Comparison of ENCODE assay signal across 8 cellular contexts in genomic region chr7:117124585-117125220, GRCh38.
DNase-seq lines count a peak whose midpoint lies in the region; ATAC-seq and TF ChIP-seq lines count a peak whose summit lies in the region.

No MANE protein-coding gene starts in this region.

- H3K27ac ChIP-seq in spleen = peak overlapping the region in 4 of 8 donors; percentile 9 to 20 (median 16)

- TF ChIP-seq POLR2A in spleen (IDR thresholded peaks at IDR 0.05) = no peak

- no peaks in the 10 kb centered on the region for H3K27me3 ChIP-seq in spleen (replicated peaks in 1 of 7)

- WGBS in spleen, 5 donors = 23 to 56% (median 43%) methylated on average over 4 of the region's 4 CpGs

- TF ChIP-seq CTCF in spleen (IDR thresholded peaks at IDR 0.05 in 8 of 11, conservative IDR thresholded peaks at IDR 0.05 in 3 of 11) = no peak

- H3K4me1 ChIP-seq in spleen = peaks cover 0 to 13% (median 11%) of the 10 kb centered on the region in 6 donors

- H3K9me3 ChIP-seq in spleen = no peaks in the 10 kb centered on the region

- peak; percentile 64 for DNase-seq in stimulated activated naive CD4-positive, alpha-beta T cell treated with Interleukin-2 at 50 U/mL for 16 hours (lab: John Stamatoyannopoulos, UW)
- no peak for DNase-seq in stimulated activated naive CD4-positive, alpha-beta T cell (lab: John Stamatoyannopoulos, UW)
- DNase-seq in NCI-H2227 treated with DMSO at 0.1 percent for 48 hours (lab: John Stamatoyannopoulos, UW) (peak; percentile 55), foreskin melanocyte (peak; percentile 75), spleen (no peak)
- peak; percentile 85 for DNase-seq in activated CD8-positive, alpha-beta memory T cell treated with anti-CD3 and anti-CD28 coated beads, Interleukin-2, amount 50 U/mL, for 48 hours
- peak; percentile 21 for DNase-seq in stimulated activated CD4-positive, alpha-beta T cell treated with anti-CD3 and anti-CD28 coated beads, Interleukin-12 subunit alpha, Interleukin-12 subunit beta, amount 100 ng/mL, for 4 hours

- no peak overlapping the region for H3K4me3 ChIP-seq in spleen

- H3K36me3 ChIP-seq in spleen = no peaks in the 10 kb centered on the region

- intact Hi-C loops in spleen (cut with DNase I; ENCODE audit: low total_unique reads) = loop anchor here (5.0 kb wide), 1 partner anchor 192 kb away; no protein-coding TSS in a partner anchor

- peak; percentile 92 for ATAC-seq in HG02973 (IDR thresholded peaks at IDR 0.05; ENCODE audit: unreplicated experiment)

Comparison
In these comparisons a context has a peak if more than half of its experiments do, and no peak if none do; other contexts are left out.
1. DNase-seq: peak in stimulated activated naive CD4-positive, alpha-beta T cell treated with Interleukin-2 at 50 U/mL for 16 hours (single experiment), NCI-H2227 treated with DMSO at 0.1 percent for 48 hours (single experiment), activated CD8-positive, alpha-beta memory T cell treated with anti-CD3 and anti-CD28 coated beads, Interleukin-2, amount 50 U/mL, for 48 hours (single experiment), foreskin melanocyte (single experiment) and stimulated activated CD4-positive, alpha-beta T cell treated with anti-CD3 and anti-CD28 coated beads, Interleukin-12 subunit alpha, Interleukin-12 subunit beta, amount 100 ng/mL, for 4 hours (single experiment); none in stimulated activated naive CD4-positive, alpha-beta T cell (0 of 6) and spleen (single experiment).